In the genomic region with DNA sequence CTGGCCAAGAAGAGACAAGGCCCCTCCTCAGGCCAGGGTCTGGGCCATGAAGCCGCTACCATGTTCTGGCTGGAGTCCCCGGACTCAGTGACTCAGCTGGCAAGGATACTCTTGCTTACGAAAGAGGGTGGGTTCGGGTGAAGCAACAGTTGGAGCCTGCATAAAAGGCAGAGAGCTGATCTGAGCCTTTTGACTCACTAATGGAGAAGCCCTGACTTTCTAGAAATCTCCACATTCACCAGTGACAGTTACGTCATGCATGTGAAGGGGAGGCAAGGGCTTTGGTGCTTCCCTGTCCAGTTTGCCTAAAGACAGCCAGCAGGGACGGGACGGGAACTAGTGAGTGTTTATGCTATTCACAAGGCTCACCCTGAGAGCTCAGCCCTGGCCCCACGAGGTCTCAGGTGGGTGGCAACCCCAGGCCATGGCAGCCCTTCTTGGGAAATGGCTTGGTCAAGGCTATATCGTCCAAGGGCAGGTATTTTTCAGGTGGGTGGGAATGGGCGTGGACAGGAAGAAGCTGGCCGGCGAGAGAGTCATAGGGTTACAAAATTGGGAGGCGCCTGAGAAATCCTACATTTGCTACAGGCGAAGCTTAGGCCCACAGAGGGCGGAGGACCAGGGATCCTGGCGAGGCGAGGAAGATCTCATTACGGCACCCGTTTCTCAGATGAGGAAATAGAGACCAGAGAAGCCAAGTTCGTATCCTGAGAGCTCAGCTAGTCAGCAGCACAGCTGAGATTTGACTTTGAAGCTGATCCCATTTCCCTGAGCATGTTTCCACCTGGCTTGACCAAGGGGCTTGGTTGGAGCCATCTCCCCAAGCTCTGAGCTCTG, we compare ENCODE assay signal across 11 cellular contexts.
DNase-seq lines count a peak whose midpoint lies in the region; ATAC-seq, FAIRE-seq and TF ChIP-seq lines count a peak whose summit lies in the region.
"Had no signal": no experiment of that assay in that cellular context is flagged by ENCODE, and none has a peak within 500 bp of the region (broad histone marks: within the 10 kb centered on the region; RNA-seq: fewer than 3 reads in every experiment).

No MANE protein-coding gene starts in this region.

- no peak overlapping the region for H3K9ac ChIP-seq in colonic mucosa (ENCODE audit: low read depth in 2 of 2, low read length in 2 of 2)
- no peak overlapping the region for H3K9ac ChIP-seq in HepG2 (ENCODE audit: insufficient read depth, low read depth, low read length)

- peak; percentile 97 for DNase-seq in MV-4-11 (lab: John Stamatoyannopoulos, UW)
- peak; percentile 63 for DNase-seq in colonic mucosa
- DNase-seq in HepG2 (ENCODE audit: low spot score): no peak
- DNase-seq in upper lobe of left lung: peak in 1 of 2 donors; percentile 62
- no peak for DNase-seq in NCI-H524 treated with DMSO at 0.1 percent for 48 hours (lab: John Stamatoyannopoulos, UW)
- DNase-seq in stimulated activated CD4-positive, alpha-beta T cell treated with anti-CD3 and anti-CD28 coated beads, Interleukin-15, amount 100 ng/mL, for 24 hours: no peak
- no peak for DNase-seq in BE2C
- DNase-seq: midbrain, NCI-H2029 treated with DMSO at 0.1 percent for 48 hours had no signal

- CTCF ChIA-PET in HepG2 (lab: Yijun Ruan, JAX; ENCODE audit: low intra/inter-chr PET ratio, low total read pairs): no interaction called here

- no peak for TF ChIP-seq POLR2A in HepG2 (IDR thresholded peaks at IDR 0.05; ENCODE audit: insufficient read depth in 1 of 2, low read depth in 2 of 2, low read length in 2 of 2)
- no peak for TF ChIP-seq POLR2A in upper lobe of left lung (IDR thresholded peaks at IDR 0.05)

- POLR2A ChIA-PET in HepG2 (lab: Yijun Ruan, JAX): no interaction called here

- no peak for TF ChIP-seq CTCF in colonic mucosa (IDR thresholded peaks at IDR 0.05)
- TF ChIP-seq CTCF in HepG2 (CRISPR knock-in tag; IDR thresholded peaks at IDR 0.05): no peak
- TF ChIP-seq CTCF in upper lobe of left lung (IDR thresholded peaks at IDR 0.05): no peak
- TF ChIP-seq CTCF in BE2C (IDR thresholded peaks at IDR 0.05; ENCODE audit: low read depth, low read length): no peak

- no peak for ATAC-seq in HepG2
- peak; percentile 39 to 92 for ATAC-seq in upper lobe of left lung (ENCODE audit: low FRiP score in 2 of 2)
- ATAC-seq in HG03442 (IDR thresholded peaks at IDR 0.05; ENCODE audit: unreplicated experiment): no peak
- ATAC-seq: T-cell had no signal

- in situ Hi-C loops in HepG2 (cut with HindIII; ENCODE audit: extremely low pct_ligation_motif_present, low pct_unique_long_range_greater_than_20kb): no loop called here

- 30% methylated on average over 15 of the region's 20 CpGs for WGBS in HepG2 (ENCODE audit: low lambda C conversion rate)
- WGBS in upper lobe of left lung, 2 donors: 56 to 63% methylated on average over 20 of the region's 20 CpGs

- no peak for TF ChIP-seq RAD21 in HepG2 (CRISPR knock-in tag; IDR thresholded peaks at IDR 0.05)

- H4K20me1 ChIP-seq in HepG2 (ENCODE audit: insufficient read depth, low read length): no peaks in the 10 kb centered on the region

- BruUV-seq in HepG2 (replicated peaks; lab: Mats Ljungman, UMichigan): no TSS peak

- no peak overlapping the region for H3K4me2 ChIP-seq in HepG2 (ENCODE audit: low read depth, low read length)

- H3K4me3 ChIP-seq in colonic mucosa (no peak overlapping the region), HepG2 (replicated peaks in 1 of 3; ENCODE audit: insufficient read depth in 1 of 3, low read depth in 2 of 3, low read length in 3 of 3) (no peak overlapping the region), upper lobe of left lung (no peak overlapping the region), BE2C (ENCODE audit: low read depth, low read length) (no peak overlapping the region)

- H3K4me1 ChIP-seq in colonic mucosa (no peaks in the 10 kb centered on the region), HepG2 (ENCODE audit: insufficient read depth, low read length) (no peaks in the 10 kb centered on the region), upper lobe of left lung (peaks cover 0 to 9% (median 2%) of the 10 kb centered on the region in 4 donors), BE2C (no peaks in the 10 kb centered on the region)

- no peaks in the 10 kb centered on the region for H3K79me2 ChIP-seq in HepG2 (ENCODE audit: insufficient read depth, low read length)

- H3K36me3 ChIP-seq in colonic mucosa: no peaks in the 10 kb centered on the region
- H3K36me3 ChIP-seq in HepG2 (replicated peaks in 1 of 2; ENCODE audit: control insufficient read depth in 1 of 2, insufficient read depth in 2 of 2, low read length in 2 of 2): no peaks in the 10 kb centered on the region
- H3K36me3 ChIP-seq in upper lobe of left lung: no peaks in the 10 kb centered on the region
- no peaks in the 10 kb centered on the region for H3K36me3 ChIP-seq in BE2C

- intact Hi-C loops in colonic mucosa (cut with DNase I) (no loop called here), HepG2 (cut with micrococcal nuclease; ENCODE audit: unreplicated experiment) (no loop called here)

- FAIRE-seq in HepG2 (lab: Jason Lieb, UNC): no peak

- no peak for TF ChIP-seq EP300 in HepG2 (IDR thresholded peaks at IDR 0.05; ENCODE audit: low read depth in 2 of 2, low read length in 2 of 2)
- no peak for TF ChIP-seq EP300 in HepG2 (CRISPR knock-in tag; IDR thresholded peaks at IDR 0.05; ENCODE audit: borderline replicate concordance)
- TF ChIP-seq EP300 in upper lobe of left lung (IDR thresholded peaks at IDR 0.05): peak in 1 of 4 donors; percentile 40

- H3K9me3 ChIP-seq in colonic mucosa: no peaks in the 10 kb centered on the region
- no peaks in the 10 kb centered on the region for H3K9me3 ChIP-seq in HepG2 (ENCODE audit: low read length)
- no peaks in the 10 kb centered on the region for H3K9me3 ChIP-seq in upper lobe of left lung
- H3K9me3 ChIP-seq in BE2C: no peaks in the 10 kb centered on the region

- no peak overlapping the region for H2AFZ ChIP-seq in HepG2 (ENCODE audit: low read length)

- H3K27ac ChIP-seq in colonic mucosa (no peak overlapping the region), HepG2 (ENCODE audit: extremely low read length, insufficient read depth, low read length) (no peak overlapping the region), upper lobe of left lung (peak overlapping the region in 1 of 4 donors; percentile 43)

- H3K27me3 ChIP-seq in colonic mucosa (no peaks in the 10 kb centered on the region), HepG2 (ENCODE audit: control insufficient read depth in 1 of 2, insufficient read depth in 2 of 2, low read length in 2 of 2) (peaks cover 0 to 14% of the 10 kb centered on the region in 2 experiments; a peak in 2 of 5 replicates), upper lobe of left lung (no peaks in the 10 kb centered on the region), BE2C (no peaks in the 10 kb centered on the region)

TF ChIP-seq in HepG2, 621 proteins besides CTCF, POLR2A, EP300 and RAD21:
- TF ChIP-seq MZF1 (CRISPR knock-in tag; IDR thresholded peaks at IDR 0.05; ENCODE audit: borderline replicate concordance) (no peak), CEBPB (IDR thresholded peaks at IDR 0.05; ENCODE audit: borderline replicate concordance, low read depth, low read length) (peak; percentile 34; the same call in 1 of the 2 replicates), TOPORS (CRISPR knock-in tag; IDR thresholded peaks at IDR 0.05) (no peak), ZNF557 (CRISPR knock-in tag; IDR thresholded peaks at IDR 0.05) (no peak)
TF ChIP-seq in HepG2: peak in this region for 1.

Comparison
In these comparisons a context has a peak if more than half of its experiments do, and no peak if none do; other contexts are left out.
1. DNase-seq: peak in MV-4-11 (single experiment) and colonic mucosa (single experiment); none in HepG2 (single experiment), NCI-H524 treated with DMSO at 0.1 percent for 48 hours (single experiment), stimulated activated CD4-positive, alpha-beta T cell treated with anti-CD3 and anti-CD28 coated beads, Interleukin-15, amount 100 ng/mL, for 24 hours (single experiment) and BE2C (single experiment).
2. ATAC-seq: peak in upper lobe of left lung (2 of 2); none in HepG2 (single experiment) and HG03442 (single experiment).